Comparison of ENCODE assay signal across 12 cellular contexts in genomic region chr13:27147530-27148170, GRCh38. TPM values are rescaled to one million over a fixed set of nuclear protein-coding genes. Genes with fewer than 3 reads are reported as not detected.
DNase-seq lines count a peak whose midpoint lies in the region; ATAC-seq, FAIRE-seq and TF ChIP-seq lines count a peak whose summit lies in the region.
"Had no signal": no experiment of that assay in that cellular context is flagged by ENCODE, and none has a peak within 500 bp of the region (broad histone marks: within the 10 kb centered on the region; RNA-seq: fewer than 3 reads in every experiment).

No MANE protein-coding gene starts in this region.

- TF ChIP-seq RAD21 in HepG2 (CRISPR knock-in tag; IDR thresholded peaks at IDR 0.05) = no peak

- ATAC-seq in HG02623 (IDR thresholded peaks at IDR 0.05; ENCODE audit: unreplicated experiment) (peak; percentile 69), HepG2 (no peak)
- ATAC-seq in stimulated activated effector memory CD8-positive, alpha-beta T cell treated with anti-CD3 and anti-CD28 coated beads, Interleukin-12 subunit alpha, Interleukin-12 subunit beta, amount 100 ng/mL, for 72 hours = peak; percentile 94
- ATAC-seq: HCT116 had no signal

- H3K9ac ChIP-seq in HepG2 (ENCODE audit: insufficient read depth, low read depth, low read length) = no peak overlapping the region

- no peak overlapping the region for H3K4me2 ChIP-seq in HepG2 (ENCODE audit: low read depth, low read length)

- peaks cover 6% of the 10 kb centered on the region for H3K9me3 Mint-ChIP-seq in activated CD4-positive, alpha-beta T cell treated with anti-CD3 and anti-CD28 coated beads, Interleukin-2, amount 10 ng/mL, durations not matched to agents 7 days and 5 days
- no peaks in the 10 kb centered on the region for H3K9me3 Mint-ChIP-seq in stimulated activated effector memory CD8-positive, alpha-beta T cell treated with anti-CD3 and anti-CD28 coated beads, Interleukin-12 subunit alpha, Interleukin-12 subunit beta, amount 100 ng/mL, for 72 hours
- H3K9me3 Mint-ChIP-seq in MCF 10A (ENCODE audit: unreplicated experiment) = no peaks in the 10 kb centered on the region

- no peak for FAIRE-seq in HepG2 (lab: Jason Lieb, UNC)

- no peaks in the 10 kb centered on the region for H3K27me3 Mint-ChIP-seq in activated CD4-positive, alpha-beta T cell treated with anti-CD3 and anti-CD28 coated beads, Interleukin-2, amount 10 ng/mL, durations not matched to agents 7 days and 5 days
- no peaks in the 10 kb centered on the region for H3K27me3 Mint-ChIP-seq in MCF 10A (ENCODE audit: insufficient read depth, unreplicated experiment)

- intact Hi-C loops in HepG2 (cut with micrococcal nuclease; ENCODE audit: unreplicated experiment) = no loop called here
- intact Hi-C loops in MCF 10A (cut with micrococcal nuclease) = no loop called here

- in situ Hi-C loops in HepG2 (cut with HindIII; ENCODE audit: extremely low pct_ligation_motif_present, low pct_unique_long_range_greater_than_20kb) = no loop called here

- TF ChIP-seq CTCF in HepG2 (CRISPR knock-in tag; IDR thresholded peaks at IDR 0.05) (no peak), MCF 10A (IDR thresholded peaks at IDR 0.05; ENCODE audit: unreplicated experiment) (no peak)

- 96% methylated on average over 8 of the region's 8 CpGs for WGBS in HepG2 (ENCODE audit: low lambda C conversion rate)

- DNase-seq in activated CD4-positive, alpha-beta T cell treated with anti-CD3 and anti-CD28 coated beads, Interleukin-2, amount 10 ng/mL, durations not matched to agents 7 days and 5 days = no peak
- DNase-seq in activated CD4-positive, alpha-beta T cell treated with anti-CD3 and anti-CD28 coated beads, Interleukin-2, amount 50 U/mL, for 4 hours = no peak
- peak; percentile 29 for DNase-seq in NAMALWA (ENCODE audit: low spot score)
- DNase-seq in stimulated activated effector memory CD8-positive, alpha-beta T cell treated with anti-CD3 and anti-CD28 coated beads, Interleukin-12 subunit alpha, Interleukin-12 subunit beta, amount 100 ng/mL, for 72 hours (ENCODE audit: low spot score in 2 of 2) = no peak
- DNase-seq in HepG2 (ENCODE audit: low spot score) = no peak
- no peak for DNase-seq in OCI-M1 (lab: John Stamatoyannopoulos, UW)
- DNase-seq in MCF 10A (ENCODE audit: unreplicated experiment) = no peak
- DNase-seq: ACHN; activated CD8-positive, alpha-beta memory T cell treated with anti-CD3 and anti-CD28 coated beads, Interleukin-2, amount 50 U/mL, for 4 hours; NK-92 treated with Interleukin-12 subunit alpha and Interleukin-12 subunit beta, amount 100 ng/mL, for 24 hours had no signal

- no TSS peak for BruUV-seq in HepG2 (replicated peaks; lab: Mats Ljungman, UMichigan)
- BruUV-seq in MCF 10A (replicated peaks; lab: Mats Ljungman, UMichigan) = no TSS peak

- peaks cover 19% of the 10 kb centered on the region for H3K36me3 Mint-ChIP-seq in activated CD4-positive, alpha-beta T cell treated with anti-CD3 and anti-CD28 coated beads, Interleukin-2, amount 10 ng/mL, durations not matched to agents 7 days and 5 days (ENCODE audit: low read depth)
- H3K36me3 Mint-ChIP-seq in stimulated activated effector memory CD8-positive, alpha-beta T cell treated with anti-CD3 and anti-CD28 coated beads, Interleukin-12 subunit alpha, Interleukin-12 subunit beta, amount 100 ng/mL, for 72 hours = peaks cover 35% of the 10 kb centered on the region
- H3K36me3 Mint-ChIP-seq in MCF 10A (ENCODE audit: insufficient read depth, unreplicated experiment) = peaks cover 5% of the 10 kb centered on the region

- peaks cover 78% of the 10 kb centered on the region for H3K79me2 ChIP-seq in HepG2 (ENCODE audit: insufficient read depth, low read length)

- TF ChIP-seq POLR2A in HepG2 (IDR thresholded peaks at IDR 0.05; ENCODE audit: insufficient read depth in 1 of 2, low read depth in 2 of 2, low read length in 2 of 2) = no peak

- H3K27ac ChIP-seq in HepG2 (ENCODE audit: extremely low read length, insufficient read depth, low read length) = no peak overlapping the region

- H3K36me3 ChIP-seq in HepG2 (replicated peaks in 1 of 2; ENCODE audit: control insufficient read depth in 1 of 2, insufficient read depth in 2 of 2, low read length in 2 of 2) = no peaks in the 10 kb centered on the region

- H3K4me1 Mint-ChIP-seq in activated CD4-positive, alpha-beta T cell treated with anti-CD3 and anti-CD28 coated beads, Interleukin-2, amount 10 ng/mL, durations not matched to agents 7 days and 5 days = peaks cover 42% of the 10 kb centered on the region
- H3K4me1 Mint-ChIP-seq in stimulated activated effector memory CD8-positive, alpha-beta T cell treated with anti-CD3 and anti-CD28 coated beads, Interleukin-12 subunit alpha, Interleukin-12 subunit beta, amount 100 ng/mL, for 72 hours = peaks cover 58% of the 10 kb centered on the region
- peaks cover 10% of the 10 kb centered on the region for H3K4me1 Mint-ChIP-seq in MCF 10A (ENCODE audit: insufficient read depth, unreplicated experiment)

- POLR2A ChIA-PET in activated CD4-positive, alpha-beta T cell treated with anti-CD3 and anti-CD28 coated beads, Interleukin-2, amount 10 ng/mL, durations not matched to agents 7 days and 5 days (lab: Charles Lee) = interaction anchor here (0.6 kb wide), 2 partner anchors 1112 to 1199 kb away, joined by 3 to 4 read pairs; no protein-coding TSS in a partner anchor
- POLR2A ChIA-PET in HepG2 (lab: Yijun Ruan, JAX) (no interaction called here), MCF 10A (lab: Yijun Ruan, JAX) (interaction anchor here (1.0 kb wide), 1 partner anchor 103 kb away, joined by 3 read pairs; no protein-coding TSS in a partner anchor)

- peaks cover 14% of the 10 kb centered on the region for H3K4me1 ChIP-seq in HepG2 (ENCODE audit: insufficient read depth, low read length)

- H3K27ac Mint-ChIP-seq in activated CD4-positive, alpha-beta T cell treated with anti-CD3 and anti-CD28 coated beads, Interleukin-2, amount 10 ng/mL, durations not matched to agents 7 days and 5 days = peak overlapping the region; percentile 64
- H3K27ac Mint-ChIP-seq in stimulated activated effector memory CD8-positive, alpha-beta T cell treated with anti-CD3 and anti-CD28 coated beads, Interleukin-12 subunit alpha, Interleukin-12 subunit beta, amount 100 ng/mL, for 72 hours = peak overlapping the region; percentile 58
- H3K27ac Mint-ChIP-seq in MCF 10A (ENCODE audit: low read depth, unreplicated experiment) = no peak overlapping the region

- CTCF ChIA-PET in activated CD4-positive, alpha-beta T cell treated with anti-CD3 and anti-CD28 coated beads, Interleukin-2, amount 10 ng/mL, durations not matched to agents 7 days and 5 days (lab: Charles Lee) = interaction anchor here (1.4 kb wide), 1 partner anchor 15 kb away, joined by 3 read pairs; no protein-coding TSS in a partner anchor
- CTCF ChIA-PET in HepG2 (lab: Yijun Ruan, JAX; ENCODE audit: low intra/inter-chr PET ratio, low total read pairs) (no interaction called here), MCF 10A (lab: Yijun Ruan, JAX) (interaction anchor here (0.5 to 1.0 kb wide), 2 partner anchors 16 to 98 kb away, joined by 3 to 5 read pairs; no protein-coding TSS in a partner anchor)

- TF ChIP-seq EP300 in HepG2 (IDR thresholded peaks at IDR 0.05; ENCODE audit: low read depth in 2 of 2, low read length in 2 of 2) (no peak), HepG2 (CRISPR knock-in tag; IDR thresholded peaks at IDR 0.05; ENCODE audit: borderline replicate concordance) (no peak)

- no peak overlapping the region for H3K4me3 Mint-ChIP-seq in activated CD4-positive, alpha-beta T cell treated with anti-CD3 and anti-CD28 coated beads, Interleukin-2, amount 10 ng/mL, durations not matched to agents 7 days and 5 days
- peak overlapping the region; percentile 49 for H3K4me3 Mint-ChIP-seq in stimulated activated effector memory CD8-positive, alpha-beta T cell treated with anti-CD3 and anti-CD28 coated beads, Interleukin-12 subunit alpha, Interleukin-12 subunit beta, amount 100 ng/mL, for 72 hours
- H3K4me3 Mint-ChIP-seq in MCF 10A (ENCODE audit: unreplicated experiment) = no peak overlapping the region

- no peaks in the 10 kb centered on the region for H3K27me3 ChIP-seq in HepG2 (ENCODE audit: control insufficient read depth in 1 of 2, insufficient read depth in 2 of 2, low read length in 2 of 2)

- 0 out of 2 replicates have a peak, but pooled peaks cover 5% of the 10 kb centered on the region for H4K20me1 ChIP-seq in HepG2 (ENCODE audit: insufficient read depth, low read length)

- no peak overlapping the region for H3K4me3 ChIP-seq in HepG2 (replicated peaks in 1 of 3; ENCODE audit: insufficient read depth in 1 of 3, low read depth in 2 of 3, low read length in 3 of 3)

- no peak overlapping the region for H2AFZ ChIP-seq in HepG2 (ENCODE audit: low read length)

- no peaks in the 10 kb centered on the region for H3K9me3 ChIP-seq in HepG2 (ENCODE audit: low read length)

RNA-seq across cellular contexts. Expression of gene USP12, which starts 24.0 kb away (rescaled TPM):
- total RNA-seq in activated CD4-positive, alpha-beta T cell treated with anti-CD3 and anti-CD28 coated beads, Interleukin-2, amount 10 ng/mL, durations not matched to agents 7 days and 5 days = 10 to 100 TPM; 18.7 to 20.7 TPM
- total RNA-seq in HepG2 (2016; rRNA removed; fragmentation: Illumina TruSeq; extraction: Trizol) (19.5 and 30.3 TPM in 2 replicates), MCF 10A (2022) (20.6 and 21.7 TPM in 2 replicates)
- total RNA-seq in HepG2 (2016; cell fraction: cytosol; rRNA removed; fragmentation: Illumina TruSeq; extraction: Trizol; ENCODE audit: low read depth) = 32.9 and 33.8 TPM in 2 replicates
- 19.4 and 26.7 TPM in 2 replicates for total RNA-seq in HepG2 (2016; cell fraction: insoluble cytoplasmic fraction; rRNA removed; fragmentation: Illumina TruSeq; extraction: Trizol)
- 34.7 and 39.3 TPM in 2 replicates for total RNA-seq in HepG2 (2016; cell fraction: membrane; rRNA removed; fragmentation: Illumina TruSeq; extraction: Trizol)
- total RNA-seq in HepG2 (2016; cell fraction: nucleus; rRNA removed; fragmentation: Illumina TruSeq; extraction: Trizol) = 16.5 and 17.7 TPM in 2 replicates
- polyA plus RNA-seq in HepG2 (2011; rRNA removed) = 9.4 and 9.8 TPM in 2 replicates
- polyA plus RNA-seq in HepG2 (2011; cell fraction: cytosol; rRNA removed) = 3.9 and 6.2 TPM in 2 replicates
- 2.7 and 3.4 TPM in 2 replicates for polyA plus RNA-seq in HepG2 (2011; cell fraction: nucleus; rRNA removed)
- polyA plus RNA-seq in HepG2 (2012) = 16.6 and 18.8 TPM in 2 replicates
- polyA plus RNA-seq in HepG2 (2016; cell fraction: cytosol; fragmentation: Illumina TruSeq; extraction: Trizol; ENCODE audit: low read depth) = 36.8 and 44.5 TPM in 2 replicates
- polyA plus RNA-seq in HepG2 (2016; cell fraction: insoluble cytoplasmic fraction; fragmentation: Illumina TruSeq; extraction: Trizol; ENCODE audit: low read depth) = 28.8 and 29.4 TPM in 2 replicates
- polyA plus RNA-seq in HepG2 (2016; cell fraction: membrane; fragmentation: Illumina TruSeq; extraction: Trizol; ENCODE audit: low read depth) = 31.5 and 33.7 TPM in 2 replicates
- polyA plus RNA-seq in HepG2 (2016; cell fraction: nucleus; fragmentation: Illumina TruSeq; extraction: Trizol; ENCODE audit: insufficient read depth, low read depth) = 15.9 and 16.9 TPM in 2 replicates
- 4.2 and 6.1 TPM in 2 replicates for polyA minus RNA-seq in HepG2 (2011; rRNA and poly(A)+ RNA removed; ENCODE audit: low replicate concordance)
- polyA minus RNA-seq in HepG2 (2011; cell fraction: cytosol; rRNA and poly(A)+ RNA removed) = 9.5 and 11.3 TPM in 2 replicates
- polyA minus RNA-seq in HepG2 (2011; cell fraction: nucleus; rRNA and poly(A)+ RNA removed) = 23.9 and 27.2 TPM in 2 replicates
